In genomic region chr7:98713411-98713810, GRCh38 we compare ENCODE assay signal across 17 cellular contexts.
"Had no signal": no experiment of that assay in that cellular context is flagged by ENCODE, and none has a peak within 500 bp of the region (broad histone marks: within the 10 kb centered on the region; RNA-seq: fewer than 3 reads in every experiment).

No MANE protein-coding gene starts in this region.

- ATAC-seq: effector memory CD8-positive, alpha-beta T cell; foreskin keratinocyte; left colon; left ventricle myocardium superior; naive thymus-derived CD8-positive, alpha-beta T cell; psoas muscle had no signal

- H3K4me1 ChIP-seq: esophagus squamous epithelium, foreskin keratinocyte, psoas muscle, sigmoid colon had no signal

- H3K27ac ChIP-seq: esophagus squamous epithelium, foreskin keratinocyte, neutrophil, psoas muscle, sigmoid colon had no signal

- H3K4me2 ChIP-seq: smooth muscle cell had no signal

- H3K4me3 ChIP-seq: esophagus squamous epithelium, lung, psoas muscle, sigmoid colon, smooth muscle cell had no signal

- H3K36me3 ChIP-seq: esophagus squamous epithelium, neutrophil, sigmoid colon had no signal

- DNase-seq: cortex of kidney; effector memory CD8-positive, alpha-beta T cell; esophagus squamous epithelium; foreskin keratinocyte; head of caudate nucleus; hippocampal formation; left colon; left ventricle myocardium superior; naive thymus-derived CD8-positive, alpha-beta T cell; psoas muscle; sigmoid colon; stimulated activated CD4-positive, alpha-beta T cell treated with anti-CD3 and anti-CD28 coated beads, Interleukin-2, amount 100 ng/mL, for 48 hours; stimulated activated naive CD4-positive, alpha-beta T cell treated with Interleukin-2 at 50 U/mL for 16 hours; trophoblast cell had no signal

- H3K27me3 ChIP-seq: esophagus squamous epithelium, foreskin keratinocyte, sigmoid colon had no signal

- H3K9me3 ChIP-seq: esophagus squamous epithelium, neutrophil, psoas muscle, sigmoid colon had no signal
